23 cellular contexts compared by ENCODE assay signal in the genomic region with DNA sequence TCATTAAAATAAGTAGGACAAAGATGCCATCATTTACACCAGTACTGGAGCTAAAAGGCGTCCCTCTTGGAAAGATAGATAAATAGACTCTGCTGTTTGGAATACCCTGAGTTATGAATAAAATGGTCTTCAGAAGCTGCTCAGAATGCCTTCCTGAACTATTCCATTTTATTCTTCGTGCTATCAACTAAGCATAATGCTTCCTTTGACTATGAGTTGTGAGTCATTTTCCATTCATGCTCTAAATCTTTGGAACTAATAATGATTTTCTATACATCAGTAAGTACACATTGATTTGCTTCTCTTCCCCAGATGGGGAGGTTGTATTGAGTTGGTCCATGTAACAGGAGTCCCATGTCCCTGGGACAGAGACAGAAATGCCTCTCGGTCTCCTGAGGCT.
"Had no signal": no experiment of that assay in that cellular context is flagged by ENCODE, and none has a peak within 500 bp of the region (broad histone marks: within the 10 kb centered on the region; RNA-seq: fewer than 3 reads in every experiment).

No MANE protein-coding gene starts in this region.

- H3K79me2 ChIP-seq: hepatocyte had no signal

- H3K27me3 ChIP-seq: dorsolateral prefrontal cortex, esophagus muscularis mucosa, hepatocyte, neural progenitor cell, ovary, right atrium auricular region, sigmoid colon, stomach, transverse colon had no signal

- H3K4me2 ChIP-seq: hepatocyte, neural progenitor cell had no signal

- H3K4me1 Mint-ChIP-seq: natural killer cell, neural progenitor cell had no signal

- H3K4me1 ChIP-seq: esophagus muscularis mucosa, neural progenitor cell, right atrium auricular region, sigmoid colon, stomach, transverse colon had no signal

- H3K4me3 Mint-ChIP-seq: natural killer cell, neural progenitor cell had no signal

- H3K9ac ChIP-seq: neural progenitor cell had no signal

- H3K9me3 Mint-ChIP-seq: natural killer cell, neural progenitor cell had no signal

- ATAC-seq: left lobe of liver, mucosa of descending colon, natural killer cell had no signal

- FAIRE-seq: endometrium had no signal

- H3K27ac Mint-ChIP-seq: natural killer cell, neural progenitor cell had no signal

- H2AFZ ChIP-seq: hepatocyte, neural progenitor cell had no signal

- H3K36me3 Mint-ChIP-seq: natural killer cell, neural progenitor cell had no signal

- H3K36me3 ChIP-seq: esophagus muscularis mucosa, neural progenitor cell, ovary, right atrium auricular region, sigmoid colon, stomach, thoracic aorta, transverse colon had no signal

- H3K9me3 ChIP-seq: esophagus muscularis mucosa, mucosa of descending colon, ovary, right atrium auricular region, sigmoid colon, stomach, thoracic aorta, transverse colon had no signal

- H3K4me3 ChIP-seq: dorsolateral prefrontal cortex, esophagus muscularis mucosa, hepatocyte, mucosa of descending colon, neural progenitor cell, ovary, right atrium auricular region, sigmoid colon, skin epidermis, stomach, thoracic aorta, transverse colon had no signal

- DNase-seq: cortex of kidney; dorsolateral prefrontal cortex; effector CD8-positive, alpha-beta T cell; mucosa of descending colon; natural killer cell; nucleus accumbens; ovary; sigmoid colon; stimulated activated CD4-positive, alpha-beta T cell treated with anti-CD3 and anti-CD28 coated beads, Interleukin-2, amount 100 ng/mL, for 24 hours; stimulated activated CD4-positive, alpha-beta T cell treated with anti-CD3 and anti-CD28 coated beads, Interleukin-4, amount 100 ng/mL, for 4 hours; stimulated activated naive CD4-positive, alpha-beta T cell; stomach; substantia nigra; transverse colon had no signal

- H3K27ac ChIP-seq: dorsolateral prefrontal cortex, epithelial cell of prostate, esophagus muscularis mucosa, hepatocyte, neural progenitor cell, ovary, right atrium auricular region, sigmoid colon, skin epidermis, stomach, thoracic aorta, transverse colon had no signal
